Comparison of ENCODE assay signal across 8 cellular contexts in the genomic region with DNA sequence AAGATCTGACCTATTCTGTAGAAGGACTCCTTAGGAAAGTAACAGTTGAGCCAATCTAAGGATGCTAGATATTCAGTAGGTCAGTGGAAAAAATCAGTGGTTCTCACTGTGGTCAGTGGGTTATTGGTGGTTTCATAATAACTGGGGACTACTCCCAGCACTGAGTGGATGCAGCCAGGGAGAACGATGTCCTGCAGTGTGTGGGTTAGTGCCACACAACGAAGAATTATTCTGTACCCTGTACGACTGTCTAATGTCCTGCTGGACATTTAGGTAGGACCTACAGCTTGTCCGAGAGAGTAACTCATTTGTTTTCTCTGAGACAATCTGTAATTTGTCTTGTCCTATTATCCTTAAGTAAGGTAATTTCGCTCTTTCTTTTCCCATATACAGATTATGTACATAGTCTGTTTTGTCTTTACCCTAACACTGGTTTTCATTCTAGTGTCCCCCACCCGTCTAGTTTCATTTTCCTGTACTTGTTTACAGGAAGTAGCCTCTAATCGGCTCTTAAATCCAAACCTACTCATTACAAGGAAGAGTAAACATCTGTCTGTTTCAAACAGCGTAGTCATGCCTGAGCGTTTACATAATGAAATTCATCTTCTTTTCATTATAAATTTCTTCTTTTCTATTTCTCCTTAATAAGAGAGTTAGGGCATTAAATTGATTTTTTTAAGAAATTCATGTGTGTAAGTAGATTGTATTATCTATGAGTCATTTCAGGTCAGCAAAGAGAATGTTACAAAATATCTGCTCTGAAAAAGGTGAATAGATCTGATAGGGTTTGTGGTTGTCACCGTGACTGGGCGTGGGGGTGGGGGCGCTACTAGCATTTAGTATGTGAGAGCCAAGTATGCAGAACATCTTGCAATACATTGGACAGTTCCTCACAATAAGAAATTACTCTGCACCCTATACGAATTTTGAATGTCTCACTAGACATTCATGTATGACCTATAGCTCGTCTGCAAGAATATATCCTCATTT.
DNase-seq lines count a peak whose midpoint lies in the region; ATAC-seq lines count a peak whose summit lies in the region.

No MANE protein-coding gene starts in this region.

- peaks cover 0 to 8% of the 10 kb centered on the region in 2 donors for H3K9me3 Mint-ChIP-seq in stimulated activated naive B cell treated with anti-CD40 and anti-IgM and Interleukin-4, amounts not matched to agents 10 μg/mL and 1 μg/mL and 100 μg/mL, for 72 hours

- peaks cover 34 to 50% of the 10 kb centered on the region in 2 donors for H3K36me3 Mint-ChIP-seq in stimulated activated naive B cell treated with anti-CD40 and anti-IgM and Interleukin-4, amounts not matched to agents 10 μg/mL and 1 μg/mL and 100 μg/mL, for 72 hours

- no peak overlapping the region for H3K4me3 Mint-ChIP-seq in stimulated activated naive B cell treated with anti-CD40 and anti-IgM and Interleukin-4, amounts not matched to agents 10 μg/mL and 1 μg/mL and 100 μg/mL, for 72 hours

- ATAC-seq in GM21390 (IDR thresholded peaks at IDR 0.05; ENCODE audit: unreplicated experiment) (peak; percentile 55), GM21528 (IDR thresholded peaks at IDR 0.05; ENCODE audit: low FRiP score, unreplicated experiment) (no peak)
- ATAC-seq in stimulated activated naive B cell treated with anti-CD40 and anti-IgM and Interleukin-4, amounts not matched to agents 10 μg/mL and 1 μg/mL and 100 μg/mL, for 72 hours (replicated peaks) = no peak

- H3K27me3 Mint-ChIP-seq in stimulated activated naive B cell treated with anti-CD40 and anti-IgM and Interleukin-4, amounts not matched to agents 10 μg/mL and 1 μg/mL and 100 μg/mL, for 72 hours = no peaks in the 10 kb centered on the region

- H3K4me1 Mint-ChIP-seq in stimulated activated naive B cell treated with anti-CD40 and anti-IgM and Interleukin-4, amounts not matched to agents 10 μg/mL and 1 μg/mL and 100 μg/mL, for 72 hours = peaks cover 18 to 48% of the 10 kb centered on the region in 2 donors

- no peak overlapping the region for H3K27ac Mint-ChIP-seq in stimulated activated naive B cell treated with anti-CD40 and anti-IgM and Interleukin-4, amounts not matched to agents 10 μg/mL and 1 μg/mL and 100 μg/mL, for 72 hours

- DNase-seq in NK-92 (lab: John Stamatoyannopoulos, UW; ENCODE audit: unreplicated experiment) = peak; percentile 13
- peak; percentile 76 for DNase-seq in activated gamma-delta T cell treated with anti-CD3 and anti-CD28 coated beads, Interleukin-2, amount 50 U/mL, for 16 hours (ENCODE audit: low read depth)
- peak; percentile 68 for DNase-seq in stimulated activated CD4-positive, alpha-beta T cell treated with anti-CD3 and anti-CD28 coated beads, Interleukin-1b, Interleukin-23, amount 100 ng/mL, for 48 hours
- no peak for DNase-seq in SW480 (ENCODE audit: low spot score)
- DNase-seq in nucleus accumbens (lab: John Stamatoyannopoulos, UW) = no peak
- DNase-seq in stimulated activated naive B cell treated with anti-CD40 and anti-IgM and Interleukin-4, amounts not matched to agents 10 μg/mL and 1 μg/mL and 100 μg/mL, for 72 hours = no peak

Comparison
In these comparisons a context has a peak if more than half of its experiments do, and no peak if none do; other contexts are left out.
1. DNase-seq: peak in NK-92 (single experiment), activated gamma-delta T cell treated with anti-CD3 and anti-CD28 coated beads, Interleukin-2, amount 50 U/mL, for 16 hours (single experiment) and stimulated activated CD4-positive, alpha-beta T cell treated with anti-CD3 and anti-CD28 coated beads, Interleukin-1b, Interleukin-23, amount 100 ng/mL, for 48 hours (single experiment); none in SW480 (single experiment), nucleus accumbens (0 of 56) and stimulated activated naive B cell treated with anti-CD40 and anti-IgM and Interleukin-4, amounts not matched to agents 10 μg/mL and 1 μg/mL and 100 μg/mL, for 72 hours (single experiment).